Comparison of ENCODE assay signal across 8 cellular contexts in the genomic region with DNA sequence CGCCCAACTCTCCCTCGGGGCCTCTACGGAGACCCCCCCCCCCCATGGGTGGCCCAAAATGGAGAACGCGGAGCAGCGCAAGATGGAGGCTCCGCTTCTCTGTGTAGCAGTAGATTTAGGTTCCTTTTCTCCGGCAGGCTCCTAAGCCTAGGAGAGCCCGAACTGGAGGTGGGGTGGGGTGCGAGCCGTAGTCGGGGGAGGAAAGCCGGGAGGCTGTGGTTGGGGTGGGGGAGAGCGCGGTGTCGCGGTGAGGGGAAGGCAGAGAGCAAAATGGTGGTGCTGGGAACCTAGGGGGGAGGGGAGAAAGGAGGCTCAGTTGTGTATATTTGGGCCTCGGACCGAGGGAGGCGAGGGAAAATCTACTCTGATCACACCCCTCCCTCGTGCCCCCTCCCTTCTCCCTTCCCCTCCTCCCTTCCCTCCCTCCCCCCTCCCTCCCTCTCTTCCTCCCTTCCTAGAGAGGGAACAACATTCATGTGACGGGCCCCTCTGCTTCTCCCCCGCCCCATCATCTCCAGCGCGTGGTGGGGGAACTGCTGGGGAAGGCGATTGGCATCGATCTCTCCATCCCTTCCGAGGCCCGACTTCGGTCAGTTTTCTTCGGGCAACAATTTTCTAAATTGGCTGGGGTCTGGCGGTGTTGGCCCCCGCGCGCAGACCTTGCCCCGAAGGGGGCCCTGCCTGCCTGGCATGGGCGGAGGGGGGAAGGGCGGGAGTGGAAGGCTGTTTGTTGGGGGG. TPM values are rescaled to one million over a fixed set of nuclear protein-coding genes. Genes with fewer than 3 reads are reported as not detected.
DNase-seq lines count a peak whose midpoint lies in the region; ATAC-seq and TF ChIP-seq lines count a peak whose summit lies in the region.

A gene (plus strand): TSS at position 439 of the 738 bp plus-strand sequence. CDS start 60,922 bp downstream, outside the sequence.

- no peaks in the 10 kb centered on the region for H3K36me3 ChIP-seq in osteoblast (ENCODE audit: insufficient read depth, low read length)
- H3K36me3 ChIP-seq in transverse colon = no peaks in the 10 kb centered on the region

- CTCF ChIA-PET in T-cell (lab: Charles Lee) = interaction anchor here in 1 of 2 donors (1.1 to 2.1 kb wide), 3 partner anchors 15 to 79 kb away, joined by 3 to 10 read pairs (median 9); no protein-coding TSS in a partner anchor

- ATAC-seq in T-cell (replicated peaks in 1 of 4) (peak in 3 of 4 experiments; percentile 7 to 17 (median 13)), Right ventricle myocardium inferior (peak; percentile 71), HG03460 (IDR thresholded peaks at IDR 0.05; ENCODE audit: unreplicated experiment) (no peak)

- H3K9me3 ChIP-seq in osteoblast (ENCODE audit: low read depth, low read length) (no peaks in the 10 kb centered on the region), transverse colon (no peaks in the 10 kb centered on the region)

- in situ Hi-C loops in transverse colon (cut with MboI; ENCODE audit: low pct_ligation_motif_present in 1 of 4, low pct_unique_long_range_greater_than_20kb in 1 of 4, low sequenced_read_pairs in 3 of 4) = no loop called here

- no peak for TF ChIP-seq EP300 in transverse colon (IDR thresholded peaks at IDR 0.05; ENCODE audit: low read depth)

- TF ChIP-seq CTCF in GM12875 (IDR thresholded peaks at IDR 0.05; ENCODE audit: borderline replicate concordance, insufficient read depth, low read depth, low read length) (no peak), osteoblast (IDR thresholded peaks at IDR 0.05; ENCODE audit: extremely low read depth, low read depth, low read length) (no peak), transverse colon (IDR thresholded peaks at IDR 0.05) (no peak)

- peak within 1 kb of the TSS; percentile 96 to 99 for H3K27ac Mint-ChIP-seq in T-cell

- H4K20me1 ChIP-seq in osteoblast (ENCODE audit: insufficient read depth, low read length) = peaks cover 14% of the 10 kb centered on the region

- peak within 1 kb of the TSS; percentile 95 to 99 (median 96) for H3K4me3 Mint-ChIP-seq in T-cell

- WGBS in adipose tissue, 3 donors = 0 to 39% (median 0%) methylated on average over 8 to 37 of the region's 38 CpGs
- 51% methylated on average over 38 of the region's 38 CpGs; no CpG with 5 or more reads in 1 of the 2 donors for WGBS in transverse colon (ENCODE audit: low coverage in 1 of 2), 2 donors

- no peaks in the 10 kb centered on the region for H3K27me3 ChIP-seq in osteoblast (ENCODE audit: insufficient read depth, low read length)
- no peaks in the 10 kb centered on the region for H3K27me3 ChIP-seq in transverse colon

- TF ChIP-seq POLR2A in transverse colon (IDR thresholded peaks at IDR 0.05) = peak; percentile 38

- H3K27me3 Mint-ChIP-seq in T-cell = peaks cover 0 to 5% of the 10 kb centered on the region in 2 donors

- H3K4me1 Mint-ChIP-seq in T-cell = peaks cover 30 to 52% (median 32%) of the 10 kb centered on the region in 3 donors

- peak within 1 kb of the TSS; percentile 77 for H2AFZ ChIP-seq in osteoblast (ENCODE audit: low read length)

- H3K27ac ChIP-seq in adipose tissue (ENCODE audit: low read depth, low read length) = peak within 1 kb of the TSS; percentile 90
- peak within 1 kb of the TSS; percentile 90 for H3K27ac ChIP-seq in osteoblast (ENCODE audit: low read depth, low read length)
- H3K27ac ChIP-seq in transverse colon = peak within 1 kb of the TSS; percentile 94 to 99 (median 99)

- H3K4me1 ChIP-seq in osteoblast (ENCODE audit: insufficient read depth, low read length) (peaks cover 17% of the 10 kb centered on the region), transverse colon (peaks cover 0 to 16% (median 0%) of the 10 kb centered on the region in 4 donors)

- H3K4me3 ChIP-seq in GM12875 (ENCODE audit: low read depth, low read length) = peak within 1 kb of the TSS; percentile 77
- peak within 1 kb of the TSS; percentile 84 for H3K4me3 ChIP-seq in osteoblast (ENCODE audit: insufficient read depth, low read length)
- peak within 1 kb of the TSS; percentile 56 to 91 (median 79) for H3K4me3 ChIP-seq in transverse colon

- peaks cover under 1% of the 10 kb centered on the region for H3K36me3 Mint-ChIP-seq in T-cell

- H3K79me2 ChIP-seq in osteoblast (ENCODE audit: insufficient read depth, low read length) = peaks cover 45% of the 10 kb centered on the region

- no peaks in the 10 kb centered on the region for H3K9me3 Mint-ChIP-seq in T-cell

- POLR2A ChIA-PET in T-cell (lab: Charles Lee) = interaction anchor here (0.6 to 1.1 kb wide), 4 partner anchors 60 to 138 kb away, joined by 5 to 8 read pairs (median 6); no protein-coding TSS in a partner anchor

- DNase-seq in NCI-H1694 (lab: John Stamatoyannopoulos, UW) (peak; percentile 92), T-cell (peak in 30 of 34 experiments; percentile 17 to 55 (median 38)), Right ventricle myocardium inferior (ENCODE audit: missing footprints) (peak; percentile 80), osteoblast (ENCODE audit: insufficient read length, low spot score, missing footprints) (peak; percentile 85), transverse colon (peak; percentile 77)

- H3K4me2 ChIP-seq in osteoblast (ENCODE audit: insufficient read depth, low read length) = peak within 1 kb of the TSS; percentile 86

- intact Hi-C loops in Right ventricle myocardium inferior (cut with DNase I) (loop anchor here (5.0 to 10.0 kb wide), 2 partner anchors 53 to 99 kb away; a partner anchor contains a TSS), transverse colon (cut with DNase I; ENCODE audit: low total_unique reads) (no loop called here)

RNA-seq across cellular contexts. Expression of the gene that starts here (rescaled TPM):
- 10 to 100 TPM; 80.7 to 98.7 (median 95.2) TPM for total RNA-seq in T-cell
- 10 to 100 TPM; 15.6 to 35.3 (median 20.1) TPM for polyA plus RNA-seq in adipose tissue
- 32.9 TPM for total RNA-seq in Right ventricle myocardium inferior
- total RNA-seq in osteoblast = 84.3 and 91.2 TPM in 2 replicates
- total RNA-seq in transverse colon = 100 to 1,000 TPM in 1 of 4 donors, 10 to 100 TPM in 3; 20.7 to 103 (median 79.5) TPM

Comparison
In these comparisons a context has a peak if more than half of its experiments do, and no peak if none do; other contexts are left out.
1. DNase-seq: peak in every context shown above with its lines; median percentile 92 in NCI-H1694; 85 in osteoblast; 80 in Right ventricle myocardium inferior; 77 in transverse colon; 38 in T-cell.